ENCODE assay signal across 9 cellular contexts in genomic region chr14:54776361-54777001, GRCh38.
DNase-seq lines count a peak whose midpoint lies in the region; ATAC-seq, FAIRE-seq and TF ChIP-seq lines count a peak whose summit lies in the region.
"Had no signal": no experiment of that assay in that cellular context is flagged by ENCODE, and none has a peak within 500 bp of the region (broad histone marks: within the 10 kb centered on the region; RNA-seq: fewer than 3 reads in every experiment).

No MANE protein-coding gene starts in this region.

- no peaks in the 10 kb centered on the region for H3K27me3 ChIP-seq in cardiac muscle cell
- H3K27me3 ChIP-seq: left lung had no signal

- H3K9me3 ChIP-seq in cardiac muscle cell (ENCODE audit: low read depth) = no peaks in the 10 kb centered on the region
- H3K9me3 ChIP-seq: left lung had no signal

- DNase-seq in GM18507 (ENCODE audit: extremely low spot score, insufficient read length, low read depth) (no peak), NCI-H226 (peak; percentile 63), activated T-cell treated with anti-CD3 and anti-CD28 coated beads for 48 hours (ENCODE audit: low read depth) (peak; percentile 78), cardiac muscle cell (ENCODE audit: low read depth in 1 of 2, low spot score in 1 of 2) (peak; percentile 41 to 59)
- DNase-seq in stimulated activated CD4-positive, alpha-beta T cell treated with anti-CD3 and anti-CD28 coated beads, Interleukin-4, amount 100 ng/mL, for 4 hours = peak; percentile 37 to 76

- H3K36me3 ChIP-seq in cardiac muscle cell = peaks cover 34% of the 10 kb centered on the region

- H3K4me1 ChIP-seq in cardiac muscle cell (ENCODE audit: low read depth) = peaks cover 21% of the 10 kb centered on the region

- FAIRE-seq in GM18507 (lab: Jason Lieb, UNC) = peak; percentile 77

- H3K27ac ChIP-seq in cardiac muscle cell = peak overlapping the region; percentile 30
- H3K27ac ChIP-seq: left lung had no signal

- no peak overlapping the region for H3K4me3 ChIP-seq in cardiac muscle cell
- H3K4me3 ChIP-seq: left lung had no signal

- ATAC-seq in GM21526 (IDR thresholded peaks at IDR 0.05; ENCODE audit: low FRiP score, unreplicated experiment) (no peak), GM19452 (IDR thresholded peaks at IDR 0.05; ENCODE audit: unreplicated experiment) (no peak), HG03280 (IDR thresholded peaks at IDR 0.05; ENCODE audit: unreplicated experiment) (no peak)
- ATAC-seq: left lung had no signal

- TF ChIP-seq CTCF in cardiac muscle cell (IDR thresholded peaks at IDR 0.05; ENCODE audit: low read depth, low read length) = no peak
